ENCODE assay signal across 18 cellular contexts in genomic region chr15:50487287-50487686, GRCh38. TPM values are rescaled to one million over a fixed set of nuclear protein-coding genes. Genes with fewer than 3 reads are reported as not detected.
A peak's percentile ranks its signal among the peaks of the same experiment; 100 is the strongest.
DNase-seq lines count a peak whose midpoint lies in the region; ATAC-seq and TF ChIP-seq lines count a peak whose summit lies in the region.
"Had no signal": no experiment of that assay in that cellular context is flagged by ENCODE, and none has a peak within 500 bp of the region (broad histone marks: within the 10 kb centered on the region; RNA-seq: fewer than 3 reads in every experiment).

No MANE protein-coding gene starts in this region.

- TF ChIP-seq EP300 in gastroesophageal sphincter (IDR thresholded peaks at IDR 0.05), result no peak

- POLR2A ChIA-PET in HEK293T (lab: Yijun Ruan, JAX), result no interaction called here

- no peaks in the 10 kb centered on the region for H3K27me3 ChIP-seq in gastroesophageal sphincter
- H3K27me3 ChIP-seq: cardiac muscle cell, right atrium auricular region, upper lobe of right lung had no signal

- peak; percentile 50 for ATAC-seq in HG02973 (IDR thresholded peaks at IDR 0.05; ENCODE audit: unreplicated experiment)
- ATAC-seq in stimulated activated naive B cell treated with anti-CD40 and anti-IgM and Interleukin-4, amounts not matched to agents 10 μg/mL and 1 μg/mL and 100 μg/mL, for 72 hours (replicated peaks), result peak; percentile 55 to 63
- no peak for ATAC-seq in gastroesophageal sphincter
- ATAC-seq: esophagus mucosa, left colon, upper lobe of right lung had no signal

- no peaks in the 10 kb centered on the region for H3K9me3 ChIP-seq in gastroesophageal sphincter
- H3K9me3 ChIP-seq: right atrium auricular region, upper lobe of right lung had no signal

- peak overlapping the region; percentile 63 for H3K27ac Mint-ChIP-seq in activated T-cell treated with anti-CD3 and anti-CD28 coated beads, Interleukin-2, amount 50 U/mL, for 24 hours
- peak overlapping the region; percentile 30 for H3K27ac Mint-ChIP-seq in activated naive CD8-positive, alpha-beta T cell treated with anti-CD3 and anti-CD28 coated beads for 36 hours
- peak overlapping the region; percentile 84 for H3K27ac Mint-ChIP-seq in stimulated activated naive B cell treated with anti-CD40 and anti-IgM and Interleukin-4, amounts not matched to agents 10 μg/mL and 1 μg/mL and 100 μg/mL, for 72 hours

- peaks cover 87% of the 10 kb centered on the region for H3K36me3 Mint-ChIP-seq in activated T-cell treated with anti-CD3 and anti-CD28 coated beads, Interleukin-2, amount 50 U/mL, for 24 hours (ENCODE audit: low read depth)
- peaks cover 42% of the 10 kb centered on the region for H3K36me3 Mint-ChIP-seq in activated naive CD8-positive, alpha-beta T cell treated with anti-CD3 and anti-CD28 coated beads for 36 hours
- peaks cover 20 to 39% of the 10 kb centered on the region in 2 donors for H3K36me3 Mint-ChIP-seq in stimulated activated naive B cell treated with anti-CD40 and anti-IgM and Interleukin-4, amounts not matched to agents 10 μg/mL and 1 μg/mL and 100 μg/mL, for 72 hours

- no peaks in the 10 kb centered on the region for H3K9me3 Mint-ChIP-seq in activated T-cell treated with anti-CD3 and anti-CD28 coated beads, Interleukin-2, amount 50 U/mL, for 24 hours
- H3K9me3 Mint-ChIP-seq in activated naive CD8-positive, alpha-beta T cell treated with anti-CD3 and anti-CD28 coated beads for 36 hours, result no peaks in the 10 kb centered on the region
- no peaks in the 10 kb centered on the region for H3K9me3 Mint-ChIP-seq in stimulated activated naive B cell treated with anti-CD40 and anti-IgM and Interleukin-4, amounts not matched to agents 10 μg/mL and 1 μg/mL and 100 μg/mL, for 72 hours

- TF ChIP-seq CTCF in gastroesophageal sphincter (IDR thresholded peaks at IDR 0.05), result no peak

- peaks cover 22% of the 10 kb centered on the region for H3K4me1 Mint-ChIP-seq in activated T-cell treated with anti-CD3 and anti-CD28 coated beads, Interleukin-2, amount 50 U/mL, for 24 hours (ENCODE audit: low read depth)
- H3K4me1 Mint-ChIP-seq in activated naive CD8-positive, alpha-beta T cell treated with anti-CD3 and anti-CD28 coated beads for 36 hours, result peaks cover 22% of the 10 kb centered on the region
- H3K4me1 Mint-ChIP-seq in stimulated activated naive B cell treated with anti-CD40 and anti-IgM and Interleukin-4, amounts not matched to agents 10 μg/mL and 1 μg/mL and 100 μg/mL, for 72 hours, result peaks cover 10 to 26% of the 10 kb centered on the region in 2 donors

- H3K4me3 ChIP-seq in gastroesophageal sphincter, result no peak overlapping the region
- H3K4me3 ChIP-seq: cardiac muscle cell, right atrium auricular region, upper lobe of right lung had no signal

- peaks cover 0 to 89% of the 10 kb centered on the region in 2 donors for H3K36me3 ChIP-seq in gastroesophageal sphincter

- no peak overlapping the region for H3K4me3 Mint-ChIP-seq in activated T-cell treated with anti-CD3 and anti-CD28 coated beads, Interleukin-2, amount 50 U/mL, for 24 hours
- no peak overlapping the region for H3K4me3 Mint-ChIP-seq in activated naive CD8-positive, alpha-beta T cell treated with anti-CD3 and anti-CD28 coated beads for 36 hours
- peak overlapping the region in 1 of 2 donors; percentile 41 for H3K4me3 Mint-ChIP-seq in stimulated activated naive B cell treated with anti-CD40 and anti-IgM and Interleukin-4, amounts not matched to agents 10 μg/mL and 1 μg/mL and 100 μg/mL, for 72 hours

- DNase-seq in activated T-cell treated with anti-CD3 and anti-CD28 coated beads, Interleukin-2, amount 50 U/mL, for 24 hours, result no peak
- no peak for DNase-seq in activated T-cell treated with anti-CD3 and anti-CD28 coated beads, Interleukin-2, amount 50 U/mL, for 48 hours
- peak; percentile 24 for DNase-seq in activated naive CD8-positive, alpha-beta T cell treated with anti-CD3 and anti-CD28 coated beads for 36 hours
- no peak for DNase-seq in stimulated activated naive B cell treated with anti-CD40 and anti-IgM and Interleukin-4, amounts not matched to agents 10 μg/mL and 1 μg/mL and 100 μg/mL, for 72 hours
- no peak for DNase-seq in T-helper 9 cell
- DNase-seq in HEK293T (ENCODE audit: extremely low spot score), result no peak
- DNase-seq: left colon, NCI-H1436 treated with DMSO at 0.1 percent for 48 hours, NCI-H2171 treated with DMSO at 0.1 percent for 48 hours, NCI-H774, SIG-M5, upper lobe of right lung had no signal

- CTCF ChIA-PET in HEK293T (lab: Yijun Ruan, JAX), result no interaction called here

- H3K27ac ChIP-seq in gastroesophageal sphincter, result no peak overlapping the region
- H3K27ac ChIP-seq: cardiac muscle cell, right atrium auricular region, upper lobe of right lung had no signal

- no peaks in the 10 kb centered on the region for H3K4me1 ChIP-seq in gastroesophageal sphincter
- H3K4me1 ChIP-seq: right atrium auricular region, upper lobe of right lung had no signal

- TF ChIP-seq POLR2A in gastroesophageal sphincter (IDR thresholded peaks at IDR 0.05), result no peak

- no peaks in the 10 kb centered on the region for H3K27me3 Mint-ChIP-seq in activated T-cell treated with anti-CD3 and anti-CD28 coated beads, Interleukin-2, amount 50 U/mL, for 24 hours
- no peaks in the 10 kb centered on the region for H3K27me3 Mint-ChIP-seq in activated naive CD8-positive, alpha-beta T cell treated with anti-CD3 and anti-CD28 coated beads for 36 hours
- no peaks in the 10 kb centered on the region for H3K27me3 Mint-ChIP-seq in stimulated activated naive B cell treated with anti-CD40 and anti-IgM and Interleukin-4, amounts not matched to agents 10 μg/mL and 1 μg/mL and 100 μg/mL, for 72 hours

TF ChIP-seq in HEK293T, 16 proteins besides CTCF, POLR2A, EP300 and RAD21:
- TF ChIP-seq ARNT (IDR thresholded peaks at IDR 0.05) (no peak), ZNF384 (IDR thresholded peaks at IDR 0.05) (no peak), SUZ12 (IDR thresholded peaks at IDR 0.05) (no peak), NFRKB (IDR thresholded peaks at IDR 0.05) (no peak), HDGF (IDR thresholded peaks at IDR 0.05; ENCODE audit: borderline replicate concordance) (no peak), LEF1 (IDR thresholded peaks at IDR 0.05; ENCODE audit: borderline replicate concordance) (no peak), SP1 (IDR thresholded peaks at IDR 0.05) (no peak), TARDBP (IDR thresholded peaks at IDR 0.05) (no peak), L3MBTL2 (conservative IDR thresholded peaks at IDR 0.05) (no peak), PKNOX1 (IDR thresholded peaks at IDR 0.05) (no peak), FOXM1 (IDR thresholded peaks at IDR 0.05; ENCODE audit: borderline replicate concordance) (no peak), CTBP1 (IDR thresholded peaks at IDR 0.05; ENCODE audit: borderline replicate concordance) (no peak), FOXA1 (IDR thresholded peaks at IDR 0.05) (no peak), FOXK2 (IDR thresholded peaks at IDR 0.05) (no peak), ELF4 (IDR thresholded peaks at IDR 0.05) (no peak), BHLHE40 (IDR thresholded peaks at IDR 0.05; ENCODE audit: borderline replicate concordance) (no peak)
TF ChIP-seq in HEK293T: peak in this region for 0.

RNA-seq across cellular contexts. Expression of gene USP50, which starts 59.2 kb away (rescaled TPM):
- total RNA-seq in activated naive CD8-positive, alpha-beta T cell treated with anti-CD3 and anti-CD28 coated beads for 36 hours, result not detected
- under 1 TPM in 1 of 4 donors, not detected in 3; 0.94 TPM for total RNA-seq in gastroesophageal sphincter
- total RNA-seq: cardiac muscle cell, esophagus mucosa, glomerular endothelial cell, left colon, right atrium auricular region, upper lobe of right lung had no signal

Comparison
In these comparisons a context has a peak if more than half of its experiments do, and no peak if none do; other contexts are left out.
1. H3K27ac Mint-ChIP-seq: peak in every context shown above with its lines; median percentile 84 in stimulated activated naive B cell treated with anti-CD40 and anti-IgM and Interleukin-4, amounts not matched to agents 10 μg/mL and 1 μg/mL and 100 μg/mL, for 72 hours; 63 in activated T-cell treated with anti-CD3 and anti-CD28 coated beads, Interleukin-2, amount 50 U/mL, for 24 hours; 30 in activated naive CD8-positive, alpha-beta T cell treated with anti-CD3 and anti-CD28 coated beads for 36 hours.